Comparison of ENCODE assay signal across 8 cellular contexts in genomic region chr7:123916240-123916724, GRCh38. TPM values are rescaled to one million over a fixed set of nuclear protein-coding genes. Genes with fewer than 3 reads are reported as not detected.
DNase-seq lines count a peak whose midpoint lies in the region; ATAC-seq and TF ChIP-seq lines count a peak whose summit lies in the region.

No MANE protein-coding gene starts in this region.

- ATAC-seq in GM19395 (IDR thresholded peaks at IDR 0.05; ENCODE audit: unreplicated experiment): no peak
- no peak for ATAC-seq in activated CD4-positive, CD25-positive, alpha-beta regulatory T cell treated with anti-CD3 and anti-CD28 coated beads, Interleukin-2, amount 50 U/mL, for 24 hours
- ATAC-seq in HG02884 (IDR thresholded peaks at IDR 0.05; ENCODE audit: unreplicated experiment): no peak

- no peak overlapping the region for H3K27ac ChIP-seq in suprapubic skin

- DNase-seq in EH (ENCODE audit: low read depth): peak; percentile 0
- DNase-seq in HuH-7 (ENCODE audit: low spot score): peak; percentile 27
- peak; percentile 43 for DNase-seq in adipocyte (ENCODE audit: low read depth)
- DNase-seq in lung microvascular endothelial cell (ENCODE audit: low read depth in 2 of 2): peak; percentile 14 to 25
- no peak for DNase-seq in suprapubic skin (ENCODE audit: low spot score in 2 of 2)

- H3K4me3 ChIP-seq in adipocyte (ENCODE audit: low read length) (no peak overlapping the region), suprapubic skin (no peak overlapping the region)

- no peak overlapping the region for H3K9ac ChIP-seq in adipocyte (ENCODE audit: low read length)

- no peaks in the 10 kb centered on the region for H3K27me3 ChIP-seq in adipocyte (replicated peaks; ENCODE audit: control insufficient read depth, insufficient read depth, low read length)
- H3K27me3 ChIP-seq in suprapubic skin: no peaks in the 10 kb centered on the region

- 32% methylated on average over 2 of the region's 2 CpGs for WGBS in suprapubic skin

- TF ChIP-seq POLR2A in suprapubic skin (IDR thresholded peaks at IDR 0.05): no peak

- H3K4me1 ChIP-seq in adipocyte (ENCODE audit: control insufficient read depth, insufficient read depth, low read length): no peaks in the 10 kb centered on the region
- no peaks in the 10 kb centered on the region for H3K4me1 ChIP-seq in suprapubic skin

- H3K9me3 ChIP-seq in adipocyte (ENCODE audit: control insufficient read depth, low read length): no peaks in the 10 kb centered on the region
- H3K9me3 ChIP-seq in suprapubic skin: no peaks in the 10 kb centered on the region

- TF ChIP-seq EP300 in suprapubic skin (IDR thresholded peaks at IDR 0.05): no peak

- no peak for TF ChIP-seq CTCF in suprapubic skin (IDR thresholded peaks at IDR 0.05)

- H3K36me3 ChIP-seq in adipocyte (ENCODE audit: control insufficient read depth, insufficient read depth, low read length, severe bottlenecking): no peaks in the 10 kb centered on the region
- H3K36me3 ChIP-seq in suprapubic skin: no peaks in the 10 kb centered on the region

RNA-seq across cellular contexts. Expression of gene SPAM1, which starts 8.8 kb away (rescaled TPM):
- not detected in 2 replicates for total RNA-seq in lung microvascular endothelial cell
- total RNA-seq in suprapubic skin: not detected

Comparison
In these comparisons a context has a peak if more than half of its experiments do, and no peak if none do; other contexts are left out.
1. DNase-seq: peak in EH (single experiment), HuH-7 (single experiment), adipocyte (single experiment) and lung microvascular endothelial cell (2 of 2); none in suprapubic skin (0 of 2).